ENCODE assay signal across 27 cellular contexts in genomic region chr1:81433676-81434075, GRCh38.
"Had no signal": no experiment of that assay in that cellular context is flagged by ENCODE, and none has a peak within 500 bp of the region (broad histone marks: within the 10 kb centered on the region; RNA-seq: fewer than 3 reads in every experiment).

No MANE protein-coding gene starts in this region.

- H3K4me1 ChIP-seq: SJSA1, suprapubic skin had no signal

- H3K27ac Mint-ChIP-seq: activated naive CD4-positive, alpha-beta T cell treated with anti-CD3 and anti-CD28 coated beads, Interleukin-2, amount 50 U/mL, for 24 hours; effector memory CD8-positive, alpha-beta T cell; naive thymus-derived CD4-positive, alpha-beta T cell had no signal

- FAIRE-seq: endothelial cell of umbilical vein, frontal cortex, keratinocyte, TTC549 had no signal

- H3K4me3 Mint-ChIP-seq: activated naive CD4-positive, alpha-beta T cell treated with anti-CD3 and anti-CD28 coated beads, Interleukin-2, amount 50 U/mL, for 24 hours; brain; effector memory CD8-positive, alpha-beta T cell; naive thymus-derived CD4-positive, alpha-beta T cell; neural crest cell had no signal

- H3K36me3 ChIP-seq: left lung, SJSA1, stomach, suprapubic skin, transverse colon, WERI-Rb-1 had no signal

- H3K27me3 Mint-ChIP-seq: activated naive CD4-positive, alpha-beta T cell treated with anti-CD3 and anti-CD28 coated beads, Interleukin-2, amount 50 U/mL, for 24 hours; brain; effector memory CD8-positive, alpha-beta T cell; naive thymus-derived CD4-positive, alpha-beta T cell had no signal

- H3K27ac ChIP-seq: SJSA1, suprapubic skin, transverse colon, WERI-Rb-1 had no signal

- H3K9me3 ChIP-seq: left lung, SJSA1, stomach, suprapubic skin, transverse colon had no signal

- H3K4me3 ChIP-seq: left lung, SJSA1, stomach, suprapubic skin, transverse colon had no signal

- H3K9me3 Mint-ChIP-seq: activated naive CD4-positive, alpha-beta T cell treated with anti-CD3 and anti-CD28 coated beads, Interleukin-2, amount 50 U/mL, for 24 hours; brain; neural crest cell had no signal

- H3K4me1 Mint-ChIP-seq: activated naive CD4-positive, alpha-beta T cell treated with anti-CD3 and anti-CD28 coated beads, Interleukin-2, amount 50 U/mL, for 24 hours; naive thymus-derived CD4-positive, alpha-beta T cell had no signal

- H3K27me3 ChIP-seq: left lung, stomach, suprapubic skin, transverse colon had no signal

- DNase-seq: activated CD4-positive, alpha-beta T cell treated with anti-CD3 and anti-CD28 coated beads for 1 hour; activated gamma-delta T cell treated with Interleukin-2 at 50 U/mL for 16 hours; activated T-cell treated with anti-CD3 and anti-CD28 coated beads, Interleukin-2, amount 50 U/mL, for 1 hour; aorta; central memory CD4-positive, alpha-beta T cell; dermis blood vessel endothelial cell; effector memory CD8-positive, alpha-beta T cell; glutamatergic neuron; left lung; naive thymus-derived CD4-positive, alpha-beta T cell; occipital lobe; posterior cingulate gyrus; stimulated activated CD4-positive, alpha-beta T cell treated with anti-CD3 and anti-CD28 coated beads, Interleukin-12 subunit alpha, Interleukin-12 subunit beta, amount 100 ng/mL, for 4 hours; stomach; T-helper 1 cell; transverse colon; WERI-Rb-1 had no signal

- H3K36me3 Mint-ChIP-seq: activated naive CD4-positive, alpha-beta T cell treated with anti-CD3 and anti-CD28 coated beads, Interleukin-2, amount 50 U/mL, for 24 hours; brain; naive thymus-derived CD4-positive, alpha-beta T cell had no signal

- ATAC-seq: effector memory CD8-positive, alpha-beta T cell; esophagus mucosa; left lung; naive thymus-derived CD4-positive, alpha-beta T cell had no signal
